ENCODE assay signal across 21 cellular contexts in the genomic region with DNA sequence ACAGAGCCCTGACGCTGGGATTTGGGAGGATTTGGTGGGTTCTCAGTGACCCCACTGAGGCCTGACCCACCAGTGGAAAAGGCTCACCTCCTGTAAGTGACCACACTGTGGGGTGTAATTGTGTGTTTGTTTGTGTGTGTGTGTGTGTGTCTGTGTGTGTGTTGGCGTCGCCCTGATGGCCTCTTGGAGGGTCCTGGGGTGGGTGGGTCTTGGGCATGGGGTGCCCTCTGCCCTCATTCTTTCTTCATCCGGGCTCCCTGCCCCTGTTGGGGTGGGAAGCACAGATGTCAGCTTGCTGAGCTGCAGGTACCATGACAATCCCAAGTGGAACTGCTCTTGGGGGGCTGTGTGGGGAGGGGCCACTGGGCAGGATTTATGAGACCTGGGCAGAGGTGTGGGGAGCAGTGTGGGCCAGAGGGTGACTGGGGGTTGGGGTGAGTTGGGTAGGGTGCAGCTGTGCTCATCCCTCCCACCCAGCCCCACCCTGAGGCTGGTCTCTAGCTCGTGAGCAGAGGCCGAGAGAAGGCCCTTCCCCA. TPM values are rescaled to one million over a fixed set of nuclear protein-coding genes. Genes with fewer than 3 reads are reported as not detected.
"Had no signal": no experiment of that assay in that cellular context is flagged by ENCODE, and none has a peak within 500 bp of the region (broad histone marks: within the 10 kb centered on the region; RNA-seq: fewer than 3 reads in every experiment).

No MANE protein-coding gene starts in this region.

- H3K27me3 ChIP-seq: brain microvascular endothelial cell, gastrocnemius medialis, vagina had no signal

- DNase-seq: activated CD4-positive, alpha-beta T cell treated with anti-CD3 and anti-CD28 coated beads, Interleukin-2, amount 10 ng/mL, durations not matched to agents 24 days and 14 days; activated naive CD4-positive, alpha-beta T cell; activated T-cell treated with anti-CD3 and anti-CD28 coated beads for 4 hours; brain microvascular endothelial cell; gastrocnemius medialis; naive thymus-derived CD4-positive, alpha-beta T cell; stimulated activated CD4-positive, alpha-beta T cell treated with anti-CD3 and anti-CD28 coated beads, Interleukin-12 subunit alpha, Interleukin-12 subunit beta, amount 100 ng/mL, for 4 hours; stimulated activated CD4-positive, alpha-beta T cell treated with anti-CD3 and anti-CD28 coated beads, Interleukin-1b, Interleukin-23, amount 100 ng/mL, for 48 hours; stimulated activated CD8-positive, alpha-beta memory T cell treated with anti-CD3 and anti-CD28 coated beads, Interleukin-4, amount 100 ng/mL, for 48 hours; stimulated activated naive CD4-positive, alpha-beta T cell treated with Interleukin-2 at 50 U/mL for 16 hours; substantia nigra; T-cell; T-helper 9 cell; transverse colon had no signal

- ATAC-seq: gastrocnemius medialis; naive thymus-derived CD4-positive, alpha-beta T cell; SK-N-SH treated with all-trans-retinoic acid at 6 μM for 48 hours; T-cell had no signal

- H3K36me3 Mint-ChIP-seq: T-cell had no signal

- H3K4me3 Mint-ChIP-seq: activated CD4-positive, alpha-beta T cell treated with anti-CD3 and anti-CD28 coated beads, Interleukin-2, amount 10 ng/mL, durations not matched to agents 24 days and 14 days; activated T-helper 1 cell treated with anti-CD3 and anti-CD28 coated beads, Interleukin-12 subunit alpha, Interleukin-12 subunit beta, Interleukin-2, Interleukin-4 antibody, amounts not matched to agents 30 ng/mL and 10 ng/mL and 1 ng/mL, durations not matched to agents 14 hours and 24 hours and 36 hours; central memory CD8-positive, alpha-beta T cell; naive thymus-derived CD4-positive, alpha-beta T cell; T-cell had no signal

- H3K4me1 Mint-ChIP-seq: activated CD4-positive, alpha-beta T cell treated with anti-CD3 and anti-CD28 coated beads, Interleukin-2, amount 10 ng/mL, durations not matched to agents 24 days and 14 days had no signal

- H3K36me3 ChIP-seq: brain microvascular endothelial cell, gastrocnemius medialis, neutrophil, transverse colon, vagina had no signal

- H3K9me3 ChIP-seq: gastrocnemius medialis, neutrophil, transverse colon, vagina had no signal

- FAIRE-seq: keratinocyte had no signal

- H3K27ac ChIP-seq: brain microvascular endothelial cell, gastrocnemius medialis, neutrophil, transverse colon, vagina had no signal

- H3K9me3 Mint-ChIP-seq: activated CD4-positive, alpha-beta T cell treated with anti-CD3 and anti-CD28 coated beads, Interleukin-2, amount 10 ng/mL, durations not matched to agents 24 days and 14 days; activated T-helper 1 cell treated with anti-CD3 and anti-CD28 coated beads, Interleukin-12 subunit alpha, Interleukin-12 subunit beta, Interleukin-2, Interleukin-4 antibody, amounts not matched to agents 30 ng/mL and 10 ng/mL and 1 ng/mL, durations not matched to agents 14 hours and 24 hours and 36 hours; central memory CD8-positive, alpha-beta T cell; T-cell had no signal

- H3K4me3 ChIP-seq: coronary artery, gastrocnemius medialis, transverse colon, vagina had no signal

- H3K27ac Mint-ChIP-seq: activated CD4-positive, alpha-beta T cell treated with anti-CD3 and anti-CD28 coated beads, Interleukin-2, amount 10 ng/mL, durations not matched to agents 24 days and 14 days; activated T-helper 1 cell treated with anti-CD3 and anti-CD28 coated beads, Interleukin-12 subunit alpha, Interleukin-12 subunit beta, Interleukin-2, Interleukin-4 antibody, amounts not matched to agents 30 ng/mL and 10 ng/mL and 1 ng/mL, durations not matched to agents 14 hours and 24 hours and 36 hours; naive thymus-derived CD4-positive, alpha-beta T cell; T-cell had no signal

RNA-seq across cellular contexts. Expression of gene WTIP, which starts 22.8 kb away (rescaled TPM):
- polyA plus RNA-seq: naive thymus-derived CD4-positive, alpha-beta T cell had no signal
